ENCODE assay signal across 3 cellular contexts in genomic region chr17:2084766-2085647, GRCh38.
TF ChIP-seq lines count a peak whose summit lies in the region.

No MANE protein-coding gene starts in this region.

TF ChIP-seq in A549, 52 proteins besides CTCF, POLR2A, EP300 and RAD21:
- 0 out of 2 replicates have a peak, but pooled peaks have one; percentile 6 for TF ChIP-seq GATA3 (IDR thresholded peaks at IDR 0.05; ENCODE audit: borderline replicate concordance)
- TF ChIP-seq CBX2 (IDR thresholded peaks at IDR 0.05; ENCODE audit: borderline replicate concordance, low read depth) = no peak
TF ChIP-seq in A549: peak in this region for 1.

TF ChIP-seq in IMR-90, 13 proteins besides CTCF, POLR2A, EP300 and RAD21:
- TF ChIP-seq BHLHE40 (IDR thresholded peaks at IDR 0.05; ENCODE audit: low read depth, low read length) (peak; percentile 78), SMC3 (IDR thresholded peaks at IDR 0.05; ENCODE audit: low read depth, low read length) (no peak), MAZ (IDR thresholded peaks at IDR 0.05; ENCODE audit: borderline replicate concordance, low read depth, low read length) (peak; percentile 61; the same call in 1 of the 2 replicates), CEBPB (IDR thresholded peaks at IDR 0.05; ENCODE audit: low read depth, low read length) (peak; percentile 68; the same call in 1 of the 2 replicates)

TF ChIP-seq in endothelial cell of umbilical vein, 7 proteins besides CTCF, POLR2A, EP300 and RAD21:
- TF ChIP-seq POLR2AphosphoS5 (IDR thresholded peaks at IDR 0.05; ENCODE audit: insufficient read depth, low read depth, low read length) (peak; percentile 86), GATA2 (IDR thresholded peaks at IDR 0.05; ENCODE audit: insufficient read depth, insufficient read length, low read depth, low read length) (no peak), MYC (IDR thresholded peaks at IDR 0.05; ENCODE audit: low read depth, low read length) (peak; percentile 44), EZH2 (IDR thresholded peaks at IDR 0.05; ENCODE audit: borderline replicate concordance, low read depth, low read length, severe bottlenecking) (no peak), JUN (IDR thresholded peaks at IDR 0.05; ENCODE audit: borderline replicate concordance, insufficient read depth, insufficient read length, low read depth) (no peak), FOS (IDR thresholded peaks at IDR 0.05; ENCODE audit: borderline replicate concordance, insufficient read depth, low read length) (no peak), MAX (IDR thresholded peaks at IDR 0.05; ENCODE audit: insufficient read depth, insufficient read length) (peak; percentile 31)
